Comparison of ENCODE assay signal across 9 cellular contexts in genomic region chr7:25820432-25821040, GRCh38.
DNase-seq lines count a peak whose midpoint lies in the region; ATAC-seq and TF ChIP-seq lines count a peak whose summit lies in the region.
"Had no signal": no experiment of that assay in that cellular context is flagged by ENCODE, and none has a peak within 500 bp of the region (broad histone marks: within the 10 kb centered on the region; RNA-seq: fewer than 3 reads in every experiment).

No MANE protein-coding gene starts in this region.

- peak; percentile 79 for TF ChIP-seq CTCF in A673 (conservative IDR thresholded peaks at IDR 0.05; ENCODE audit: low read depth, low read length)
- TF ChIP-seq CTCF in GM10248 (IDR thresholded peaks at IDR 0.05; ENCODE audit: control extremely low read depth, extremely low read depth, low read depth, missing control alignments) = peak; percentile 14
- TF ChIP-seq CTCF in fibroblast of mammary gland (conservative IDR thresholded peaks at IDR 0.05; ENCODE audit: control insufficient read depth, insufficient read depth, low read depth, low read length) = peak; percentile 53

- peak; percentile 21 for DNase-seq in A673 (ENCODE audit: low spot score)
- DNase-seq in GM10248 (ENCODE audit: extremely low spot score) = peak; percentile 16
- DNase-seq in NCI-H460 (ENCODE audit: extremely low read depth, low read depth) = peak; percentile 27
- peak; percentile 14 for DNase-seq in fibroblast of mammary gland (ENCODE audit: low read depth)
- DNase-seq in nucleus accumbens (lab: John Stamatoyannopoulos, UW) = no peak
- no peak for DNase-seq in DMS153 treated with DMSO at 0.1 percent for 48 hours (lab: John Stamatoyannopoulos, UW; ENCODE audit: unreplicated experiment)
- DNase-seq: NCI-H510A had no signal

- intact Hi-C loops in A673 (cut with micrococcal nuclease; ENCODE audit: unreplicated experiment) = loop anchor here (10.0 kb wide), 1 partner anchor 1514 kb away; no protein-coding TSS in a partner anchor

- BruUV-seq in A673 (replicated peaks; lab: Mats Ljungman, UMichigan) = no TSS peak

- TF ChIP-seq POLR2A in GM18505 (IDR thresholded peaks at IDR 0.05; ENCODE audit: borderline replicate concordance, extremely low read depth, insufficient read depth, insufficient read length) = no peak

- CTCF ChIA-PET in A673 (lab: Charles Lee) = no interaction called here
- CTCF ChIA-PET in GM10248 (lab: Yijun Ruan, JAX) = interaction anchor here (1.1 to 2.1 kb wide), 3 partner anchors 20 to 27 kb away, joined by 3 to 5 read pairs (median 3); no protein-coding TSS in a partner anchor

- POLR2A ChIA-PET in A673 (lab: Charles Lee; ENCODE audit: low non-redundant PET) = no interaction called here
- POLR2A ChIA-PET in GM10248 (lab: Yijun Ruan, JAX) = no interaction called here

- no peaks in the 10 kb centered on the region for H3K36me3 ChIP-seq in A673 (ENCODE audit: insufficient read depth, low read length, poor library complexity, severe bottlenecking)

- H3K4me1 ChIP-seq in A673 (ENCODE audit: insufficient read depth, low read length, poor library complexity, severe bottlenecking) = no peaks in the 10 kb centered on the region

- H3K4me3 ChIP-seq in A673 (ENCODE audit: low read depth, low read length, poor library complexity, severe bottlenecking) (no peak overlapping the region), fibroblast of mammary gland (ENCODE audit: control insufficient read depth, low read depth, low read length) (no peak overlapping the region)

- H3K27ac ChIP-seq in A673 (ENCODE audit: low read depth, low read length, poor library complexity, severe bottlenecking) = no peak overlapping the region

- H3K27me3 ChIP-seq in A673 (replicated peaks; ENCODE audit: insufficient read depth, low read depth, low read length, poor library complexity) = peaks cover 30% of the 10 kb centered on the region

- no peaks in the 10 kb centered on the region for H3K9me3 ChIP-seq in A673 (ENCODE audit: low read depth, low read length, poor library complexity, severe bottlenecking)

- ATAC-seq in GM18505 (IDR thresholded peaks at IDR 0.05; ENCODE audit: unreplicated experiment) = no peak
- ATAC-seq in esophagus mucosa = no peak

Comparison
In these comparisons a context has a peak if more than half of its experiments do, and no peak if none do; other contexts are left out.
1. DNase-seq: peak in A673 (single experiment), GM10248 (single experiment), NCI-H460 (single experiment) and fibroblast of mammary gland (single experiment); none in nucleus accumbens (0 of 56) and DMS153 treated with DMSO at 0.1 percent for 48 hours (single experiment).
2. CTCF ChIP-seq: peak in every context shown above with its lines; median percentile 79 in A673; 53 in fibroblast of mammary gland; 14 in GM10248.